8 cellular contexts compared by ENCODE assay signal in genomic region chr10:88389456-88389855, GRCh38.
DNase-seq lines count a peak whose midpoint lies in the region; ATAC-seq and TF ChIP-seq lines count a peak whose summit lies in the region.

No MANE protein-coding gene starts in this region.

- H3K27me3 Mint-ChIP-seq in brain: no peaks in the 10 kb centered on the region
- no peaks in the 10 kb centered on the region for H3K27me3 Mint-ChIP-seq in activated naive CD8-positive, alpha-beta T cell treated with anti-CD3 and anti-CD28 coated beads for 36 hours

- no peak overlapping the region for H3K4me3 ChIP-seq in left lung

- no peak overlapping the region for H3K27ac ChIP-seq in left lung

- TF ChIP-seq CTCF in brain (conservative IDR thresholded peaks at IDR 0.05) (peak; percentile 65 to 74), left lung (IDR thresholded peaks at IDR 0.05) (peak; percentile 47 to 49)

- no peaks in the 10 kb centered on the region for H3K36me3 ChIP-seq in left lung

- peaks cover 0 to 7% (median 4%) of the 10 kb centered on the region in 5 experiments for H3K9me3 Mint-ChIP-seq in brain
- peaks cover 4% of the 10 kb centered on the region for H3K9me3 Mint-ChIP-seq in activated naive CD8-positive, alpha-beta T cell treated with anti-CD3 and anti-CD28 coated beads for 36 hours

- peak overlapping the region in 2 of 5 experiments; percentile 2 to 23 for H3K27ac Mint-ChIP-seq in brain
- H3K27ac Mint-ChIP-seq in activated naive CD8-positive, alpha-beta T cell treated with anti-CD3 and anti-CD28 coated beads for 36 hours: no peak overlapping the region

- intact Hi-C loops in left lung (cut with DNase I): loop anchor here in 1 of 2 donors (5.0 kb wide), 1 partner anchor 527 kb away; the partner anchor contains the start of genes KLLN and PTEN

- H3K4me1 ChIP-seq in left lung: peaks cover 13 to 51% of the 10 kb centered on the region in 2 donors

- H3K4me1 Mint-ChIP-seq in brain: no peaks in the 10 kb centered on the region
- peaks cover 22% of the 10 kb centered on the region for H3K4me1 Mint-ChIP-seq in activated naive CD8-positive, alpha-beta T cell treated with anti-CD3 and anti-CD28 coated beads for 36 hours

- no peaks in the 10 kb centered on the region for H3K9me3 ChIP-seq in left lung

- no peaks in the 10 kb centered on the region for H3K36me3 Mint-ChIP-seq in brain
- peaks cover 6% of the 10 kb centered on the region for H3K36me3 Mint-ChIP-seq in activated naive CD8-positive, alpha-beta T cell treated with anti-CD3 and anti-CD28 coated beads for 36 hours

- DNase-seq in activated gamma-delta T cell treated with Interleukin-2 at 50 U/mL for 16 hours (peak; percentile 26), activated gamma-delta T cell (lab: John Stamatoyannopoulos, UW) (no peak), NCI-H1092 (lab: John Stamatoyannopoulos, UW) (peak; percentile 1), left lung (no peak), COLO829 (ENCODE audit: low spot score) (no peak)
- no peak for DNase-seq in activated naive CD8-positive, alpha-beta T cell treated with anti-CD3 and anti-CD28 coated beads for 36 hours

- H3K4me3 Mint-ChIP-seq in brain: no peak overlapping the region
- no peak overlapping the region for H3K4me3 Mint-ChIP-seq in activated naive CD8-positive, alpha-beta T cell treated with anti-CD3 and anti-CD28 coated beads for 36 hours

- ATAC-seq in left lung (no peak), HG03439 (IDR thresholded peaks at IDR 0.05; ENCODE audit: unreplicated experiment) (no peak)

- H3K27me3 ChIP-seq in left lung: no peaks in the 10 kb centered on the region

Comparison
In these comparisons a context has a peak if more than half of its experiments do, and no peak if none do; other contexts are left out.
1. DNase-seq: peak in activated gamma-delta T cell treated with Interleukin-2 at 50 U/mL for 16 hours (single experiment) and NCI-H1092 (single experiment); none in activated gamma-delta T cell (single experiment), left lung (0 of 2), COLO829 (single experiment) and activated naive CD8-positive, alpha-beta T cell treated with anti-CD3 and anti-CD28 coated beads for 36 hours (single experiment).